In genomic region chr20:20450461-20451027, GRCh38 we compare ENCODE assay signal across 1 cellular context.
TF ChIP-seq lines count a peak whose summit lies in the region.

No MANE protein-coding gene starts in this region.

TF ChIP-seq in HepG2, 621 proteins besides CTCF, POLR2A, EP300 and RAD21 (continued from another document):
- TF ChIP-seq HIC2 (CRISPR knock-in tag; IDR thresholded peaks at IDR 0.05; ENCODE audit: low read depth) (no peak), AFF4 (CRISPR knock-in tag; IDR thresholded peaks at IDR 0.05) (no peak), RBAK (CRISPR knock-in tag; IDR thresholded peaks at IDR 0.05) (no peak), SP4 (CRISPR knock-in tag; IDR thresholded peaks at IDR 0.05) (no peak), ZNF75D (CRISPR knock-in tag; IDR thresholded peaks at IDR 0.05; ENCODE audit: borderline replicate concordance) (no peak), MTA1 (CRISPR knock-in tag; IDR thresholded peaks at IDR 0.05; ENCODE audit: borderline replicate concordance) (no peak), CENPX (CRISPR knock-in tag; IDR thresholded peaks at IDR 0.05) (no peak), ZNF619 (CRISPR knock-in tag; IDR thresholded peaks at IDR 0.05) (no peak), POLR2AphosphoS5 (IDR thresholded peaks at IDR 0.05; ENCODE audit: low read depth, low read length) (no peak), NBN (conservative IDR thresholded peaks at IDR 0.05) (no peak), NFKB2 (CRISPR knock-in tag; IDR thresholded peaks at IDR 0.05; ENCODE audit: borderline replicate concordance) (no peak), ETV5 (CRISPR knock-in tag; IDR thresholded peaks at IDR 0.05; ENCODE audit: borderline replicate concordance) (no peak), DPF2 (CRISPR knock-in tag; IDR thresholded peaks at IDR 0.05; ENCODE audit: borderline replicate concordance, low read depth) (no peak), ZNF292 (CRISPR knock-in tag; IDR thresholded peaks at IDR 0.05; ENCODE audit: borderline replicate concordance, low read depth) (no peak)
TF ChIP-seq in HepG2: peak in this region for 0.
